In the genomic region with DNA sequence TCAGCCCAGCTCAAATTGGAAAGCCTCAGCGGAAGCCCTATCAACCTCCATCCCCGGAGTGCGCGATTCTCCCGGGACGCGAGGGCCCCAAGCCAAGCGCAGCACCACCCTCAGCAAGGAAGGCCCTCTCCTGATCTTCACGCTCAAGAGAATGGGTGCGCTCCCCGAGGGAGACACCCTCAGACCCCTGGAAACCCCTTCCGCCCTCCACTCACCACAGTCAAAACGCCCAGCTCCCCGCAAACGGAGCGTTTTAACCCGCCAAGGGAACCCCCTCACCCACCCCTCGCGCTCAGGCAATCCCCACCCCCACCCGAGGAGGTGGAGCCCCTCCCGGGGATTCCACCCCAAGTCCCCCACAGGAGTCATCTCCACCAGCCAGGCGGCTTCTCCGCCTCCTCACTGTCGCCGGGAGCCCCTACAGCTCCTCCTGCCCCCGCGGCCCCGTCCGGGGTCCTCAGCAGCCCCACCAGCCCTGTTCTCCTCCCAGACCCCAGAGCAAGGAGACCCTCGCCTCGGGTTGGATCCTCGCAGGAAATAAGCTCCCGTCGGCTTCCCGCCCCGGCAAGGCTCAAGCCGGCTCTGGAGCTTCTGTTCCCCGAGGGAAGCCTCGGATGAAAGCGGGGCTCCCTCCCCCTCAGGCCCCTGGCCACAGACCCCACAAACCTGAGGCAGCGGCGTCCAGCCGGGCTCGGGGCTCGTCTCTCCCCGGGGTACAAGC, we compare ENCODE assay signal across 8 cellular contexts. TPM values are rescaled to one million over a fixed set of nuclear protein-coding genes. Genes with fewer than 3 reads are reported as not detected.
A peak's percentile ranks its signal among the peaks of the same experiment; 100 is the strongest.
DNase-seq lines count a peak whose midpoint lies in the region; ATAC-seq and TF ChIP-seq lines count a peak whose summit lies in the region.

No MANE protein-coding gene starts in this region.

- peak overlapping the region; percentile 90 for H3K27ac Mint-ChIP-seq in activated naive CD8-positive, alpha-beta T cell treated with anti-CD3 and anti-CD28 coated beads, Interleukin-2, amount 50 U/mL, for 24 hours

- H3K27me3 ChIP-seq in right cardiac atrium (ENCODE audit: control insufficient read depth, insufficient read depth): no peaks in the 10 kb centered on the region

- H3K27ac ChIP-seq in right cardiac atrium (ENCODE audit: low read length): peak overlapping the region; percentile 95

- TF ChIP-seq CTCF in AG10803 (conservative IDR thresholded peaks at IDR 0.05; ENCODE audit: low read length): no peak
- TF ChIP-seq CTCF in retinal pigment epithelial cell (conservative IDR thresholded peaks at IDR 0.05; ENCODE audit: low read depth, low read length): no peak

- no peaks in the 10 kb centered on the region for H3K27me3 Mint-ChIP-seq in activated naive CD8-positive, alpha-beta T cell treated with anti-CD3 and anti-CD28 coated beads, Interleukin-2, amount 50 U/mL, for 24 hours

- ATAC-seq in GM21619 (IDR thresholded peaks at IDR 0.05; ENCODE audit: unreplicated experiment) (peak; percentile 5), right cardiac atrium (peak; percentile 37 to 49)
- ATAC-seq in activated naive CD8-positive, alpha-beta T cell treated with anti-CD3 and anti-CD28 coated beads, Interleukin-2, amount 50 U/mL, for 24 hours: peak; percentile 13

- H3K4me3 ChIP-seq in AG10803 (ENCODE audit: low read length) (peak overlapping the region; percentile 94), right cardiac atrium (ENCODE audit: low read length) (peak overlapping the region; percentile 89), retinal pigment epithelial cell (ENCODE audit: low read length) (peak overlapping the region; percentile 81)

- no peaks in the 10 kb centered on the region for H3K9me3 ChIP-seq in right cardiac atrium (ENCODE audit: control insufficient read depth, low read length)

- DNase-seq in AG10803 (ENCODE audit: low read depth): no peak
- peak; percentile 40 for DNase-seq in RKO (ENCODE audit: low spot score)
- peak; percentile 66 for DNase-seq in activated naive CD8-positive, alpha-beta T cell treated with anti-CD3 and anti-CD28 coated beads, Interleukin-2, amount 50 U/mL, for 24 hours
- DNase-seq in right cardiac atrium: peak; percentile 33 to 73 (median 64)
- DNase-seq in retinal pigment epithelial cell (ENCODE audit: low read depth): no peak
- no peak for DNase-seq in NCI-H2196 treated with DMSO at 0.1 percent for 48 hours (lab: John Stamatoyannopoulos, UW; ENCODE audit: unreplicated experiment)
- DNase-seq in inferior parietal cortex (ENCODE audit: extremely low spot score): no peak

- H3K4me3 Mint-ChIP-seq in activated naive CD8-positive, alpha-beta T cell treated with anti-CD3 and anti-CD28 coated beads, Interleukin-2, amount 50 U/mL, for 24 hours: peak overlapping the region; percentile 97

- WGBS in right cardiac atrium: under 1% methylated on average over 46 of the region's 46 CpGs

- H3K4me1 Mint-ChIP-seq in activated naive CD8-positive, alpha-beta T cell treated with anti-CD3 and anti-CD28 coated beads, Interleukin-2, amount 50 U/mL, for 24 hours: peaks cover 76% of the 10 kb centered on the region

- intact Hi-C loops in right cardiac atrium (cut with DNase I): no loop called here

- H3K36me3 Mint-ChIP-seq in activated naive CD8-positive, alpha-beta T cell treated with anti-CD3 and anti-CD28 coated beads, Interleukin-2, amount 50 U/mL, for 24 hours (ENCODE audit: low read depth): peaks cover 13% of the 10 kb centered on the region

- H3K9me3 Mint-ChIP-seq in activated naive CD8-positive, alpha-beta T cell treated with anti-CD3 and anti-CD28 coated beads, Interleukin-2, amount 50 U/mL, for 24 hours: no peaks in the 10 kb centered on the region

- H3K4me1 ChIP-seq in right cardiac atrium (ENCODE audit: control insufficient read depth, insufficient read depth, low read length): peaks cover 12% of the 10 kb centered on the region

RNA-seq across cellular contexts. Expression of a gene that starts 0.5 kb away (rescaled TPM):
- 10 to 100 TPM; 38.4 to 49.2 (median 48.1) TPM for total RNA-seq in right cardiac atrium
- polyA plus RNA-seq in right cardiac atrium: 30.2 TPM

RNA-seq across cellular contexts. Expression of a gene that starts 16.2 kb away (rescaled TPM):
- 1,000 to 10,000 TPM; 1,684 to 2,029 (median 1,762) TPM for total RNA-seq in right cardiac atrium
- 1,409 TPM for polyA plus RNA-seq in right cardiac atrium

RNA-seq across cellular contexts. Expression of a gene that starts 58.5 kb away (rescaled TPM):
- total RNA-seq in right cardiac atrium: 100 to 1,000 TPM; 127 to 176 (median 150) TPM
- 116 TPM for polyA plus RNA-seq in right cardiac atrium

Comparison
In these comparisons a context has a peak if more than half of its experiments do, and no peak if none do; other contexts are left out.
1. DNase-seq: peak in RKO (single experiment), activated naive CD8-positive, alpha-beta T cell treated with anti-CD3 and anti-CD28 coated beads, Interleukin-2, amount 50 U/mL, for 24 hours (single experiment) and right cardiac atrium (3 of 3); none in AG10803 (single experiment), retinal pigment epithelial cell (single experiment), NCI-H2196 treated with DMSO at 0.1 percent for 48 hours (single experiment) and inferior parietal cortex (single experiment).
2. Peak in every context shown above with its lines, with median percentiles within 50 percentile points of each other: H3K4me3 ChIP-seq and ATAC-seq.